1 cellular context compared by ENCODE assay signal in the genomic region with DNA sequence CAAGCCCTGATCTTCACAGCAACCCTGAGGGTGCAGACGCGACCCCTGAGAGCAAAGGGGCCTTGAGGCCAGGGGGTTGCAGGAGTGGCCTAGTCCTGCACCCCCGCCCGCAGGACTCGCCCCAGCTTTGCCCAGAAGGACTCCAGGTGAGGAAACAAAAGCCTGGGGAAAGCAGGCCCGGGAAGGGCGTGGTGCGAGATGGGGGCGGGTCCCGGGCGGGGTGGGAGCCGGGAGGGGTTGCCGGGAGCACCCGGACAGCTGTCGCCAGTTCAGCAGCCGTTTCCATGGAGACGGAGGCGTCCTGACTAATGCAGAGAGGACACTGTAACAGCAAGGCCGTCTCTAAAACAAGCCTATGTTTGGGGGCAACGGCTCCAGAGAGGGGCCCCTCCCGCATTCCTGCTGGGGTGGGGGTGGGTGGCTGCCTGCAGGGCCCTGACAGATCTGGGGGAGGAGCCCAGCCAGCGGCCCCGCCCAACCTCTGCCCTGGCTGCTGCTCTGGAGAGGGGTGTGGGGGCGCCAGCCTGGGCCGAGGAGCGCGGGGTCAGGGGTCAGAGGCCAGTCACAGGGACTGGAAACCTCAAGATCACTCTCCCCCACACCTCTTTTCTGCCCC.
TF ChIP-seq lines count a peak whose summit lies in the region.

No MANE protein-coding gene starts in this region.

TF ChIP-seq in HepG2, 621 proteins besides CTCF, POLR2A, EP300 and RAD21 (continued from another document):
- peak; percentile 33; the same call in 1 of the 2 replicates for TF ChIP-seq ZNF687 (CRISPR knock-in tag; IDR thresholded peaks at IDR 0.05)
- no peak for TF ChIP-seq ZZZ3 (CRISPR knock-in tag; IDR thresholded peaks at IDR 0.05; ENCODE audit: borderline replicate concordance)
- no peak for TF ChIP-seq SOX13 (IDR thresholded peaks at IDR 0.05)
- TF ChIP-seq SOX13 (CRISPR knock-in tag; conservative IDR thresholded peaks at IDR 0.05 in 1 of 2, IDR thresholded peaks at IDR 0.05 in 1 of 2), result 0 out of 4 replicates have a peak, but pooled peaks of 1 of the 2 experiments have one; percentile 24
- TF ChIP-seq ZNF772 (CRISPR knock-in tag; IDR thresholded peaks at IDR 0.05), result 0 out of 2 replicates have a peak, but pooled peaks have one; percentile 30
- TF ChIP-seq ZNF407 (CRISPR knock-in tag; IDR thresholded peaks at IDR 0.05; ENCODE audit: not compliant biosample characterization), result peak; percentile 34
- TF ChIP-seq KDM3A (CRISPR knock-in tag; IDR thresholded peaks at IDR 0.05; ENCODE audit: low read depth), result 0 out of 2 replicates have a peak, but pooled peaks have one; percentile 32
- no peak for TF ChIP-seq ZNF34 (CRISPR knock-in tag; IDR thresholded peaks at IDR 0.05; ENCODE audit: borderline replicate concordance)
- peak; percentile 21; the same call in 1 of the 2 replicates for TF ChIP-seq ZNF501 (CRISPR knock-in tag; IDR thresholded peaks at IDR 0.05)
- peak; percentile 23; the same call in 1 of the 2 replicates for TF ChIP-seq HNF4A (CRISPR knock-in tag; IDR thresholded peaks at IDR 0.05)
